ENCODE assay signal across 1 cellular context in genomic region chr6:135227758-135228157, GRCh38.
TF ChIP-seq lines count a peak whose summit lies in the region.

No MANE protein-coding gene starts in this region.

TF ChIP-seq in K562, 482 proteins besides CTCF, POLR2A, EP300 and RAD21 (continued from another document):
- TF ChIP-seq PREB (CRISPR knock-in tag; IDR thresholded peaks at IDR 0.05) (no peak), TRIM25 (IDR thresholded peaks at IDR 0.05; ENCODE audit: borderline replicate concordance) (no peak), PTRF (tag; IDR thresholded peaks at IDR 0.05) (no peak), SPI1 (IDR thresholded peaks at IDR 0.05; ENCODE audit: borderline replicate concordance, low read depth, low read length) (peak; percentile 75; the same call in 1 of the 2 replicates), POLR2H (tag; IDR thresholded peaks at IDR 0.05; ENCODE audit: low read depth) (peak; percentile 28; the same call in 1 of the 2 replicates), GABPA (tag; conservative IDR thresholded peaks at IDR 0.05; ENCODE audit: low read depth) (no peak)
